1 cellular context compared by ENCODE assay signal in genomic region chr3:186930143-186930638, GRCh38.
A peak's percentile ranks its signal among the peaks of the same experiment; 100 is the strongest.
TF ChIP-seq lines count a peak whose summit lies in the region.

A gene with protein sequence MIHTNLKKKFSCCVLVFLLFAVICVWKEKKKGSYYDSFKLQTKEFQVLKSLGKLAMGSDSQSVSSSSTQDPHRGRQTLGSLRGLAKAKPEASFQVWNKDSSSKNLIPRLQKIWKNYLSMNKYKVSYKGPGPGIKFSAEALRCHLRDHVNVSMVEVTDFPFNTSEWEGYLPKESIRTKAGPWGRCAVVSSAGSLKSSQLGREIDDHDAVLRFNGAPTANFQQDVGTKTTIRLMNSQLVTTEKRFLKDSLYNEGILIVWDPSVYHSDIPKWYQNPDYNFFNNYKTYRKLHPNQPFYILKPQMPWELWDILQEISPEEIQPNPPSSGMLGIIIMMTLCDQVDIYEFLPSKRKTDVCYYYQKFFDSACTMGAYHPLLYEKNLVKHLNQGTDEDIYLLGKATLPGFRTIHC (plus strand): TSS chr3:186930526. CDS start chr3:187042704, 112,178 bp downstream.

TF ChIP-seq in K562, 482 proteins besides CTCF, POLR2A, EP300 and RAD21 (continued from another document and continues in another):
- TF ChIP-seq AFF1 (IDR thresholded peaks at IDR 0.05; ENCODE audit: low read depth in 1 of 2, partially characterized antibody in 2 of 2) = no peak
- TF ChIP-seq, protein P1, sequence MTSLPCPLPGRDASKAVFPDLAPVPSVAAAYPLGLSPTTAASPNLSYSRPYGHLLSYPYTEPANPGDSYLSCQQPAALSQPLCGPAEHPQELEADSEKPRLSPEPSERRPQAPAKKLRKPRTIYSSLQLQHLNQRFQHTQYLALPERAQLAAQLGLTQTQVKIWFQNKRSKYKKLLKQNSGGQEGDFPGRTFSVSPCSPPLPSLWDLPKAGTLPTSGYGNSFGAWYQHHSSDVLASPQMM (CRISPR knock-in tag; IDR thresholded peaks at IDR 0.05) = no peak
- no peak for TF ChIP-seq ZNF133 (CRISPR knock-in tag; IDR thresholded peaks at IDR 0.05)
- TF ChIP-seq KDM5B (IDR thresholded peaks at IDR 0.05; ENCODE audit: insufficient replicate concordance, low read depth, low read length) = no peak
- TF ChIP-seq POLR2H (tag; IDR thresholded peaks at IDR 0.05; ENCODE audit: low read depth) = no peak; the same call in 1 of the 2 replicates
- TF ChIP-seq RFX7 (CRISPR knock-in tag; IDR thresholded peaks at IDR 0.05) = no peak
- TF ChIP-seq MCM7 (IDR thresholded peaks at IDR 0.05) = no peak
- TF ChIP-seq ZNF436 (CRISPR knock-in tag; IDR thresholded peaks at IDR 0.05) = no peak
- no peak for TF ChIP-seq FOXJ3 (CRISPR knock-in tag; IDR thresholded peaks at IDR 0.05)
- TF ChIP-seq RBM34 (IDR thresholded peaks at IDR 0.05; ENCODE audit: borderline replicate concordance, insufficient read depth, low read length) = no peak
- TF ChIP-seq SIN3A (IDR thresholded peaks at IDR 0.05; ENCODE audit: borderline replicate concordance in 2 of 2, control insufficient read depth in 1 of 2, low read depth in 2 of 2, low read length in 2 of 2) = no peak
- no peak for TF ChIP-seq ZNF398 (CRISPR knock-in tag; IDR thresholded peaks at IDR 0.05)
- TF ChIP-seq PCBP1 (IDR thresholded peaks at IDR 0.05; ENCODE audit: low read depth, low read length, poor library complexity, severe bottlenecking) = no peak
- TF ChIP-seq, protein P2, sequence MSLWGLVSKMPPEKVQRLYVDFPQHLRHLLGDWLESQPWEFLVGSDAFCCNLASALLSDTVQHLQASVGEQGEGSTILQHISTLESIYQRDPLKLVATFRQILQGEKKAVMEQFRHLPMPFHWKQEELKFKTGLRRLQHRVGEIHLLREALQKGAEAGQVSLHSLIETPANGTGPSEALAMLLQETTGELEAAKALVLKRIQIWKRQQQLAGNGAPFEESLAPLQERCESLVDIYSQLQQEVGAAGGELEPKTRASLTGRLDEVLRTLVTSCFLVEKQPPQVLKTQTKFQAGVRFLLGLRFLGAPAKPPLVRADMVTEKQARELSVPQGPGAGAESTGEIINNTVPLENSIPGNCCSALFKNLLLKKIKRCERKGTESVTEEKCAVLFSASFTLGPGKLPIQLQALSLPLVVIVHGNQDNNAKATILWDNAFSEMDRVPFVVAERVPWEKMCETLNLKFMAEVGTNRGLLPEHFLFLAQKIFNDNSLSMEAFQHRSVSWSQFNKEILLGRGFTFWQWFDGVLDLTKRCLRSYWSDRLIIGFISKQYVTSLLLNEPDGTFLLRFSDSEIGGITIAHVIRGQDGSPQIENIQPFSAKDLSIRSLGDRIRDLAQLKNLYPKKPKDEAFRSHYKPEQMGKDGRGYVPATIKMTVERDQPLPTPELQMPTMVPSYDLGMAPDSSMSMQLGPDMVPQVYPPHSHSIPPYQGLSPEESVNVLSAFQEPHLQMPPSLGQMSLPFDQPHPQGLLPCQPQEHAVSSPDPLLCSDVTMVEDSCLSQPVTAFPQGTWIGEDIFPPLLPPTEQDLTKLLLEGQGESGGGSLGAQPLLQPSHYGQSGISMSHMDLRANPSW (CRISPR knock-in tag; IDR thresholded peaks at IDR 0.05) = 0 out of 2 replicates have a peak, but pooled peaks have one; percentile 31
- TF ChIP-seq ARNT (IDR thresholded peaks at IDR 0.05) = peak in 1 of 2 experiments; percentile 49; a peak in 1 of 4 replicates
- no peak for TF ChIP-seq RFX1 (IDR thresholded peaks at IDR 0.05)
- TF ChIP-seq ZNF124 (CRISPR knock-in tag; IDR thresholded peaks at IDR 0.05) = no peak
- TF ChIP-seq HSF4 (CRISPR knock-in tag; IDR thresholded peaks at IDR 0.05; ENCODE audit: borderline replicate concordance) = no peak
- no peak; a peak in 1 of 4 replicates for TF ChIP-seq SRF (CRISPR knock-in tag; IDR thresholded peaks at IDR 0.05)
- TF ChIP-seq HNRNPLL (IDR thresholded peaks at IDR 0.05; ENCODE audit: low read depth, low read length, poor library complexity, severe bottlenecking) = peak; percentile 18
- TF ChIP-seq CBX5 (IDR thresholded peaks at IDR 0.05; ENCODE audit: borderline replicate concordance, low read depth) = peak; percentile 91
- no peak for TF ChIP-seq RBFOX2 (IDR thresholded peaks at IDR 0.05; ENCODE audit: low read depth, low read length)
- TF ChIP-seq NFYB (IDR thresholded peaks at IDR 0.05; ENCODE audit: extremely low read depth, insufficient read length) = no peak
- no peak for TF ChIP-seq KHSRP (IDR thresholded peaks at IDR 0.05)
- TF ChIP-seq ZNF41 (CRISPR knock-in tag; conservative IDR thresholded peaks at IDR 0.05) = no peak
- TF ChIP-seq MGA (IDR thresholded peaks at IDR 0.05) = peak; percentile 80
- no peak for TF ChIP-seq SMARCB1 (IDR thresholded peaks at IDR 0.05; ENCODE audit: insufficient read length, low read depth)
- TF ChIP-seq POLR3G (IDR thresholded peaks at IDR 0.05; ENCODE audit: extremely low read depth, insufficient read length, insufficient replicate concordance) = no peak
- TF ChIP-seq DACH1 (IDR thresholded peaks at IDR 0.05; ENCODE audit: partially characterized antibody) = no peak
- TF ChIP-seq ZFX (CRISPR knock-in tag; IDR thresholded peaks at IDR 0.05) = no peak
- TF ChIP-seq KLF10 (CRISPR knock-in tag; IDR thresholded peaks at IDR 0.05) = no peak
- TF ChIP-seq ZNF184 (CRISPR knock-in tag; IDR thresholded peaks at IDR 0.05) = no peak
- peak; percentile 86; the same call in 1 of the 2 replicates for TF ChIP-seq SUPT5H (IDR thresholded peaks at IDR 0.05)
- TF ChIP-seq NELFE (IDR thresholded peaks at IDR 0.05; ENCODE audit: insufficient read depth, insufficient read length) = no peak
- no peak for TF ChIP-seq ZNF764 (CRISPR knock-in tag; IDR thresholded peaks at IDR 0.05; ENCODE audit: low read depth)
- TF ChIP-seq TAF15 (IDR thresholded peaks at IDR 0.05; ENCODE audit: low read depth, low read length) = no peak
- TF ChIP-seq RHOXF2B (CRISPR knock-in tag; conservative IDR thresholded peaks at IDR 0.05) = no peak
- TF ChIP-seq FOXP1 (CRISPR knock-in tag; IDR thresholded peaks at IDR 0.05) = no peak
- TF ChIP-seq ZNF316 (IDR thresholded peaks at IDR 0.05) = peak; percentile 99
- no peak for TF ChIP-seq ZNF354B (CRISPR knock-in tag; IDR thresholded peaks at IDR 0.05)
- no peak for TF ChIP-seq SRSF9 (IDR thresholded peaks at IDR 0.05; ENCODE audit: borderline replicate concordance, low read depth, low read length)
- no peak for TF ChIP-seq TCF15 (CRISPR knock-in tag; IDR thresholded peaks at IDR 0.05)
